ENCODE assay signal across 10 cellular contexts in genomic region chr5:146448783-146449519, GRCh38. TPM values are rescaled to one million over a fixed set of nuclear protein-coding genes. Genes with fewer than 3 reads are reported as not detected.
DNase-seq lines count a peak whose midpoint lies in the region; ATAC-seq, FAIRE-seq and TF ChIP-seq lines count a peak whose summit lies in the region.
"Had no signal": no experiment of that assay in that cellular context is flagged by ENCODE, and none has a peak within 500 bp of the region (broad histone marks: within the 10 kb centered on the region; RNA-seq: fewer than 3 reads in every experiment).

No MANE protein-coding gene starts in this region.

- H3K4me3 ChIP-seq in BLaER1: peak overlapping the region; percentile 99
- peak overlapping the region; percentile 93 for H3K4me3 ChIP-seq in HUES6 (ENCODE audit: low read depth, low read length)
- H3K4me3 ChIP-seq in astrocyte (ENCODE audit: insufficient read depth, low read depth, low read length): peak overlapping the region; percentile 84
- no peak overlapping the region for H3K4me3 ChIP-seq in mesendoderm (ENCODE audit: low read length)
- no peak overlapping the region for H3K4me3 ChIP-seq in sigmoid colon

- no peak overlapping the region for H2AFZ ChIP-seq in astrocyte (ENCODE audit: low read depth, low read length)

- no peak overlapping the region for H3K18ac ChIP-seq in mesendoderm (ENCODE audit: low read length)

- peak overlapping the region; percentile 100 for H3K9ac ChIP-seq in BLaER1
- no peak overlapping the region for H3K9ac ChIP-seq in HUES6 (ENCODE audit: low read length)
- peak overlapping the region; percentile 98 for H3K9ac ChIP-seq in astrocyte (ENCODE audit: low read length)
- H3K9ac ChIP-seq in mesendoderm (ENCODE audit: low read length): no peak overlapping the region

- H3K27me3 Mint-ChIP-seq in astrocyte (ENCODE audit: low read depth, unreplicated experiment): no peaks in the 10 kb centered on the region

- DNase-seq in astrocyte (ENCODE audit: low read depth) (no peak), mesendoderm (no peak), sigmoid colon (no peak), dedifferentiated amniotic fluid mesenchymal stem cell (ENCODE audit: extremely low spot score) (no peak)
- DNase-seq: activated CD8-positive, alpha-beta memory T cell treated with anti-CD3 and anti-CD28 coated beads for 24 hours; NCI-H2029 treated with DMSO at 0.1 percent for 48 hours had no signal

- no peaks in the 10 kb centered on the region for H3K27me3 ChIP-seq in BLaER1
- no peaks in the 10 kb centered on the region for H3K27me3 ChIP-seq in HUES6 (ENCODE audit: control insufficient read depth, insufficient read depth, low read length)
- no peaks in the 10 kb centered on the region for H3K27me3 ChIP-seq in astrocyte (ENCODE audit: insufficient read depth, low read length)
- no peaks in the 10 kb centered on the region for H3K27me3 ChIP-seq in mesendoderm (ENCODE audit: insufficient read depth, low read length, poor library complexity)
- H3K27me3 ChIP-seq in sigmoid colon: no peaks in the 10 kb centered on the region

- no peak overlapping the region for H3K27ac ChIP-seq in BLaER1
- no peak overlapping the region for H3K27ac ChIP-seq in HUES6 (ENCODE audit: low read depth, low read length)
- no peak overlapping the region for H3K27ac ChIP-seq in astrocyte (ENCODE audit: low read depth, low read length)
- H3K27ac ChIP-seq in mesendoderm (ENCODE audit: low read depth, low read length): no peak overlapping the region
- no peak overlapping the region for H3K27ac ChIP-seq in sigmoid colon

- no peak overlapping the region for H3K23ac ChIP-seq in mesendoderm (ENCODE audit: low read length)

- H3K9me3 ChIP-seq in BLaER1 (no peaks in the 10 kb centered on the region), HUES6 (ENCODE audit: control insufficient read depth, insufficient read depth, low read depth, low read length) (no peaks in the 10 kb centered on the region), astrocyte (ENCODE audit: insufficient read depth, low read depth, low read length) (no peaks in the 10 kb centered on the region), sigmoid colon (no peaks in the 10 kb centered on the region)

- peak overlapping the region; percentile 99 for H3K4me3 Mint-ChIP-seq in astrocyte (ENCODE audit: unreplicated experiment)

- WGBS in mesendoderm (ENCODE audit: extremely low coverage, insufficient coverage, low lambda C conversion rate): no CpG with 5 or more reads among the region's 6 CpGs
- WGBS in sigmoid colon, 2 donors: 37 to 70% methylated on average over 6 of the region's 6 CpGs

- no peak overlapping the region for H2BK15ac ChIP-seq in mesendoderm (replicated peaks; ENCODE audit: low read depth)

- H2AK5ac ChIP-seq in mesendoderm (ENCODE audit: low read length): no peak overlapping the region

- FAIRE-seq in astrocyte (lab: Jason Lieb, UNC): no peak

- H3K79me2 ChIP-seq in astrocyte (ENCODE audit: insufficient read depth, low read length) (peaks cover 69% of the 10 kb centered on the region), mesendoderm (ENCODE audit: control insufficient read depth, insufficient read depth, low read length) (peaks cover 61% of the 10 kb centered on the region)

- H3K36me3 ChIP-seq in BLaER1: peaks cover 6% of the 10 kb centered on the region
- H3K36me3 ChIP-seq in HUES6 (ENCODE audit: control insufficient read depth, insufficient read depth, low read length): no peaks in the 10 kb centered on the region
- no peaks in the 10 kb centered on the region for H3K36me3 ChIP-seq in astrocyte (ENCODE audit: insufficient read depth, low read length)
- no peaks in the 10 kb centered on the region for H3K36me3 ChIP-seq in mesendoderm (ENCODE audit: control insufficient read depth, insufficient read depth, low read length)
- H3K36me3 ChIP-seq in sigmoid colon: no peaks in the 10 kb centered on the region

- TF ChIP-seq EP300 in sigmoid colon (IDR thresholded peaks at IDR 0.05): no peak

- intact Hi-C loops in sigmoid colon (cut with DNase I): loop anchor here (5.0 to 10.0 kb wide), 2 partner anchors 244 to 267 kb away; partner anchors contain the start of genes LARS1 and RBM27

- ATAC-seq in HG02623 (IDR thresholded peaks at IDR 0.05; ENCODE audit: unreplicated experiment) (no peak), HG02840 (IDR thresholded peaks at IDR 0.05; ENCODE audit: low FRiP score, unreplicated experiment) (no peak)

- H3K4me2 ChIP-seq in BLaER1 (peak overlapping the region; percentile 83), astrocyte (ENCODE audit: low read length) (peak overlapping the region; percentile 89), mesendoderm (ENCODE audit: low read length) (peak overlapping the region; percentile 3)

- H3K4me1 Mint-ChIP-seq in astrocyte (ENCODE audit: low read depth, unreplicated experiment): peaks cover 26% of the 10 kb centered on the region

- no peak overlapping the region for H4K8ac ChIP-seq in mesendoderm (ENCODE audit: low read depth, low read length)

- H2BK120ac ChIP-seq in mesendoderm (ENCODE audit: low read depth, low read length): no peak overlapping the region

- no peaks in the 10 kb centered on the region for H3K9me3 Mint-ChIP-seq in astrocyte (ENCODE audit: unreplicated experiment)

- H2BK5ac ChIP-seq in mesendoderm (ENCODE audit: low read length): no peak overlapping the region

- H3K4ac ChIP-seq in mesendoderm (ENCODE audit: low read depth, low read length): no peak overlapping the region

- H3K36me3 Mint-ChIP-seq in astrocyte (ENCODE audit: low read depth, unreplicated experiment): no peaks in the 10 kb centered on the region

- TF ChIP-seq POLR2A in sigmoid colon (IDR thresholded peaks at IDR 0.05): no peak

- no peak overlapping the region for H4K5ac ChIP-seq in mesendoderm (ENCODE audit: low read length)

- TF ChIP-seq CTCF in astrocyte (IDR thresholded peaks at IDR 0.05; ENCODE audit: insufficient read depth, low read depth, low read length) (no peak), sigmoid colon (IDR thresholded peaks at IDR 0.05) (no peak)

- no peaks in the 10 kb centered on the region for H3K79me1 ChIP-seq in mesendoderm (ENCODE audit: low read length)

- H3K27ac Mint-ChIP-seq in astrocyte (ENCODE audit: unreplicated experiment): peak overlapping the region; percentile 3

- H3K56ac ChIP-seq in mesendoderm (ENCODE audit: low read length): no peak overlapping the region

- peaks cover 61% of the 10 kb centered on the region for H4K20me1 ChIP-seq in BLaER1
- H4K20me1 ChIP-seq in astrocyte (ENCODE audit: insufficient read depth, low read length): peaks cover 57% of the 10 kb centered on the region

- H3K4me1 ChIP-seq in BLaER1: peaks cover 27% of the 10 kb centered on the region
- peaks cover 16% of the 10 kb centered on the region for H3K4me1 ChIP-seq in HUES6 (ENCODE audit: control insufficient read depth, insufficient read depth, low read length)
- peaks cover 11% of the 10 kb centered on the region for H3K4me1 ChIP-seq in astrocyte (ENCODE audit: insufficient read depth, low read length)
- no peaks in the 10 kb centered on the region for H3K4me1 ChIP-seq in mesendoderm (ENCODE audit: control insufficient read depth, low read depth, low read length)
- peaks cover 0 to 41% (median 23%) of the 10 kb centered on the region in 4 donors for H3K4me1 ChIP-seq in sigmoid colon

RNA-seq across cellular contexts. Expression of gene TCERG1, which starts 1.8 kb away (rescaled TPM):
- 53.1 and 66.0 TPM in 2 replicates for total RNA-seq in astrocyte
- 110 TPM for polyA plus RNA-seq in mesendoderm (2013, experiment 1 of 2)
- polyA plus RNA-seq in mesendoderm (2013, experiment 2 of 2): 111 TPM
- total RNA-seq in sigmoid colon: 10 to 100 TPM; 37.7 to 67.3 (median 51.0) TPM
- 10 to 100 TPM; 10.2 to 37.9 (median 10.9) TPM for polyA plus RNA-seq in sigmoid colon

Comparison
In these comparisons a context has a peak if more than half of its experiments do, and no peak if none do; other contexts are left out.
1. H3K4me2 ChIP-seq: peak in every context shown above with its lines; median percentile 89 in astrocyte; 83 in BLaER1; 3 in mesendoderm.
2. H3K4me3 ChIP-seq: peak in BLaER1 (single experiment), HUES6 (single experiment) and astrocyte (single experiment); none in mesendoderm (single experiment) and sigmoid colon (0 of 4).
3. H3K9ac ChIP-seq: peak in BLaER1 (single experiment) and astrocyte (single experiment); none in HUES6 (single experiment) and mesendoderm (single experiment).